19 cellular contexts compared by ENCODE assay signal in the genomic region with DNA sequence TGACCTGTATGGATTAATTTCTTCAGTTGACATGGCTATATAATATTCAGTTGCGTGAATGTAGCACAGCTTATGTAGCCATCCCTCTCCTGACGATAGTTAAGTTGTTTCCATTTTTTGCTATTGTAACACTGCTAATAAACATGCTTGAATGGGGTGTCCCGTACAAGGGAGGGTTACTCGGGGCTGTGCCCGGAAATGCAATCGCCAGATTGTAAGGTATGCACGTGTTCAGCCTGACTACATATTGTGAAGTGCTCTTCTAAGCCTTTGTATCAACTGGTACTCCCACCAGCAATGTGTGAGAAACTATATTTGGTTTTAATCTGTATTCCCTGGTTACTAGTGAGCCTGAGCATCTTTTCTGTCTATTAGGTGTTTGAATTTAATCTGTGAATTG. TPM values are rescaled to one million over a fixed set of nuclear protein-coding genes. Genes with fewer than 3 reads are reported as not detected.
DNase-seq lines count a peak whose midpoint lies in the region; ATAC-seq and TF ChIP-seq lines count a peak whose summit lies in the region.
"Had no signal": no experiment of that assay in that cellular context is flagged by ENCODE, and none has a peak within 500 bp of the region (broad histone marks: within the 10 kb centered on the region; RNA-seq: fewer than 3 reads in every experiment).

No MANE protein-coding gene starts in this region.

- peaks cover 44% of the 10 kb centered on the region for H3K4me1 Mint-ChIP-seq in chondrocyte (ENCODE audit: low read depth)

- H3K27ac ChIP-seq in right cardiac atrium (ENCODE audit: low read length) (no peak overlapping the region), heart right ventricle (no peak overlapping the region), sigmoid colon (no peak overlapping the region)

- no peaks in the 10 kb centered on the region for H3K27me3 ChIP-seq in right cardiac atrium (ENCODE audit: control insufficient read depth, insufficient read depth)
- H3K27me3 ChIP-seq in heart right ventricle, result no peaks in the 10 kb centered on the region
- no peaks in the 10 kb centered on the region for H3K27me3 ChIP-seq in sigmoid colon
- H3K27me3 ChIP-seq: BE2C had no signal

- H3K4me3 ChIP-seq in right cardiac atrium (ENCODE audit: low read length), result no peak overlapping the region
- H3K4me3 ChIP-seq in heart right ventricle, result no peak overlapping the region
- no peak overlapping the region for H3K4me3 ChIP-seq in sigmoid colon
- H3K4me3 ChIP-seq: GM12878 had no signal

- H3K27me3 Mint-ChIP-seq in chondrocyte (ENCODE audit: low read depth), result no peaks in the 10 kb centered on the region
- H3K27me3 Mint-ChIP-seq: CD4-positive, CD25-positive, alpha-beta regulatory T cell; CD8-positive, alpha-beta memory T cell had no signal

- TF ChIP-seq CTCF in heart right ventricle (IDR thresholded peaks at IDR 0.05), result no peak
- TF ChIP-seq CTCF in chondrocyte (IDR thresholded peaks at IDR 0.05), result no peak
- TF ChIP-seq CTCF in sigmoid colon (IDR thresholded peaks at IDR 0.05), result no peak

- no peaks in the 10 kb centered on the region for H3K36me3 ChIP-seq in heart right ventricle
- no peaks in the 10 kb centered on the region for H3K36me3 ChIP-seq in sigmoid colon
- H3K36me3 ChIP-seq: BE2C had no signal

- ATAC-seq in right cardiac atrium, result no peak
- no peak for ATAC-seq in heart right ventricle
- ATAC-seq in GM21390 (IDR thresholded peaks at IDR 0.05; ENCODE audit: unreplicated experiment), result no peak
- ATAC-seq: GM12878, HepG2 had no signal

- H3K27ac Mint-ChIP-seq in chondrocyte (ENCODE audit: unreplicated experiment), result no peak overlapping the region
- H3K27ac Mint-ChIP-seq: CD4-positive, CD25-positive, alpha-beta regulatory T cell; CD8-positive, alpha-beta memory T cell; H9 had no signal

- no peak for TF ChIP-seq POLR2A in sigmoid colon (IDR thresholded peaks at IDR 0.05)

- no peak overlapping the region for H3K4me3 Mint-ChIP-seq in chondrocyte (ENCODE audit: unreplicated experiment)
- H3K4me3 Mint-ChIP-seq: CD4-positive, CD25-positive, alpha-beta regulatory T cell; CD8-positive, alpha-beta memory T cell; H9 had no signal

- 77% methylated on average over 7 of the region's 7 CpGs for WGBS in right cardiac atrium
- WGBS in heart right ventricle, 2 donors, result 57 to 72% methylated on average over 7 of the region's 7 CpGs
- 94 to 97% methylated on average over 7 of the region's 7 CpGs for WGBS in sigmoid colon, 2 donors

- H3K9me3 ChIP-seq in right cardiac atrium (ENCODE audit: control insufficient read depth, low read length), result no peaks in the 10 kb centered on the region
- no peaks in the 10 kb centered on the region for H3K9me3 ChIP-seq in heart right ventricle
- no peaks in the 10 kb centered on the region for H3K9me3 ChIP-seq in sigmoid colon
- H3K9me3 ChIP-seq: BE2C had no signal

- TF ChIP-seq EP300 in sigmoid colon (IDR thresholded peaks at IDR 0.05), result no peak

- DNase-seq in right cardiac atrium, result peak in 2 of 3 donors; percentile 10 to 20
- no peak for DNase-seq in heart right ventricle
- peak; percentile 21 for DNase-seq in chondrocyte (ENCODE audit: low spot score)
- peak; percentile 5 for DNase-seq in sigmoid colon
- no peak for DNase-seq in stimulated activated CD4-positive, alpha-beta T cell treated with anti-CD3 and anti-CD28 coated beads, Interleukin-2, amount 100 ng/mL, for 48 hours
- DNase-seq: ACHN; BE2C; C1 segment of cervical spinal cord; CD4-positive, CD25-positive, alpha-beta regulatory T cell; CD8-positive, alpha-beta memory T cell; COR-L47; DMS 273 treated with DMSO at 0.1 percent for 48 hours; DMS53; DND-41; EL; H9 had no signal

- no peaks in the 10 kb centered on the region for H3K36me3 Mint-ChIP-seq in chondrocyte (ENCODE audit: low read depth)
- H3K36me3 Mint-ChIP-seq: CD8-positive, alpha-beta memory T cell had no signal

- H3K9me3 Mint-ChIP-seq in chondrocyte (ENCODE audit: low read depth), result no peaks in the 10 kb centered on the region
- H3K9me3 Mint-ChIP-seq: CD4-positive, CD25-positive, alpha-beta regulatory T cell; CD8-positive, alpha-beta memory T cell; H9 had no signal

- peaks cover 4% of the 10 kb centered on the region for H3K4me1 ChIP-seq in right cardiac atrium (ENCODE audit: control insufficient read depth, insufficient read depth, low read length)
- H3K4me1 ChIP-seq in heart right ventricle, result peaks cover 1 to 65% (median 36%) of the 10 kb centered on the region in 9 donors
- H3K4me1 ChIP-seq in sigmoid colon, result peaks cover 0 to 14% (median 2%) of the 10 kb centered on the region in 4 donors
- H3K4me1 ChIP-seq: BE2C had no signal

- intact Hi-C loops in right cardiac atrium (cut with DNase I) (no loop called here), heart right ventricle (cut with DNase I) (no loop called here), sigmoid colon (cut with DNase I) (no loop called here)

RNA-seq across cellular contexts. Expression of a gene that starts 16.1 kb away (rescaled TPM):
- total RNA-seq in right cardiac atrium, result 10 to 100 TPM; 57.3 to 96.9 (median 65.4) TPM
- 57.5 TPM for polyA plus RNA-seq in right cardiac atrium
- total RNA-seq in heart right ventricle, result 10 to 100 TPM; 24.8 to 51.0 (median 43.4) TPM
- 10 to 100 TPM; 96.2 to 98.2 TPM for polyA plus RNA-seq in heart right ventricle
- 30.7 to 75.9 TPM (median 30.9 TPM) in 3 replicates for total RNA-seq in chondrocyte
- 10 to 100 TPM; 43.1 to 69.2 (median 45.5) TPM for total RNA-seq in sigmoid colon
- 100 to 1,000 TPM; 211 to 336 (median 268) TPM for polyA plus RNA-seq in sigmoid colon

Comparison
In these comparisons a context has a peak if more than half of its experiments do, and no peak if none do; other contexts are left out.
1. DNase-seq: peak in right cardiac atrium (2 of 3), chondrocyte (single experiment) and sigmoid colon (single experiment); none in heart right ventricle (0 of 2) and stimulated activated CD4-positive, alpha-beta T cell treated with anti-CD3 and anti-CD28 coated beads, Interleukin-2, amount 100 ng/mL, for 48 hours (0 of 2).